ENCODE assay signal across 10 cellular contexts in the genomic region with DNA sequence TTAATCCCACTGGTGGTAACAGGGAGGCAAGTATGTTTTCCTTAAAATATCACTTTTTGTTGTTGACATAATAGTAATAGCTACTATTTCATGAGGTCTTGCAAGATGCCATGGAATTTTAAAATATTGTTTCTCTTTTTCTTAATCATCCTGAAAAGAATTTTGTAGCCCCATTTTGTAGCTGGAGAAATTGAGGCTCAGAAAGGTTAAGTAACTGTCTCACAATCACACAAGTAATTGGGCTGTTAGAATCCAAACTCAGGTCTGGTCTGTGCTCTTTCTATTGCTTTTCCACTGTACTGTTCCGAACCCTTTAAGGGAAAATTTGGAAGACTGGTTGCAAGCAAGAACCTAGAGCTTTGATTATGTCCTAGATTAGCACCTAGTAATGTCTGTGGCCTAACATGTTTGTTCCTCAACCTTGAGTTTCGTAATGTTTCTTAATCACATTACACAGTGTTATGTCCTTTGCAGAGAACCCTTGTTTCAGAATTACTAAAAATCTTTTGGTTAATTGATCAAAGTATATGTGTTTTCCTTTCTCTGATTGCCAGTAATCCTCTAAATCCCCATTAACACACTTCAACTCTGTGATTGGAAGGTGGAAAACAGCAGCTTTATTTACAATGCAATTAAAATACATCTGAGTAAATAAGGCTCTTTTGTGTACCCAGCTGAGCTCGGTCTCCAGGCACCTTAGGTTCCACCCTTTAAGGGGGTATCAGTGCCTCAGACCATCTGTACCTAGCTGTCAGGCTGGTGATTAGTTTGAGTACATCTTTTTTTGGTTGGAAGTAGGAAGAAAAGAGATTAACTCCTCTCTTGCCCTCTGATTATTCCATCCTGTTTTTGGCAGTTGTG. TPM values are rescaled to one million over a fixed set of nuclear protein-coding genes. Genes with fewer than 3 reads are reported as not detected.
DNase-seq lines count a peak whose midpoint lies in the region; ATAC-seq and TF ChIP-seq lines count a peak whose summit lies in the region.
"Had no signal": no experiment of that assay in that cellular context is flagged by ENCODE, and none has a peak within 500 bp of the region (broad histone marks: within the 10 kb centered on the region; RNA-seq: fewer than 3 reads in every experiment).

No MANE protein-coding gene starts in this region.

- peak overlapping the region; percentile 84 for H3K27ac Mint-ChIP-seq in Caco-2 (ENCODE audit: unreplicated experiment)

- DNase-seq in Caco-2 (peak; percentile 39 to 48), MV-4-11 (lab: John Stamatoyannopoulos, UW) (peak; percentile 31), SJSA1 (ENCODE audit: low read depth in 1 of 2, low spot score in 2 of 2) (no peak), lower lobe of right lung (no peak), kidney tubule cell (ENCODE audit: low spot score) (no peak), NK-92 (lab: John Stamatoyannopoulos, UW; ENCODE audit: unreplicated experiment) (no peak)
- DNase-seq: stimulated activated naive B cell treated with anti-CD40 and anti-IgM and Interleukin-4, amounts not matched to agents 10 μg/mL and 1 μg/mL and 100 μg/mL, for 72 hours had no signal

- ATAC-seq in lower lobe of right lung (peak in 1 of 2 donors; percentile 58), HG03135 (IDR thresholded peaks at IDR 0.05; ENCODE audit: unreplicated experiment) (no peak), GM18909 (IDR thresholded peaks at IDR 0.05; ENCODE audit: poor library complexity, unreplicated experiment) (no peak)
- ATAC-seq: stimulated activated naive B cell treated with anti-CD40 and anti-IgM and Interleukin-4, amounts not matched to agents 10 μg/mL and 1 μg/mL and 100 μg/mL, for 72 hours had no signal

- H3K4me1 Mint-ChIP-seq in Caco-2 (ENCODE audit: low read depth, unreplicated experiment): peaks cover 10% of the 10 kb centered on the region
- H3K4me1 Mint-ChIP-seq: stimulated activated naive B cell treated with anti-CD40 and anti-IgM and Interleukin-4, amounts not matched to agents 10 μg/mL and 1 μg/mL and 100 μg/mL, for 72 hours had no signal

- H3K4me3 ChIP-seq in Caco-2 (ENCODE audit: low read depth, low read length) (no peak overlapping the region), SJSA1 (no peak overlapping the region), lower lobe of right lung (no peak overlapping the region)

- TF ChIP-seq CTCF in Caco-2 (IDR thresholded peaks at IDR 0.05; ENCODE audit: insufficient read depth in 1 of 2, low read depth in 1 of 2, low read length in 1 of 2, severe bottlenecking in 1 of 2, unreplicated experiment in 1 of 2) (no peak), lower lobe of right lung (IDR thresholded peaks at IDR 0.05) (no peak)

- CTCF ChIA-PET in Caco-2 (lab: Charles Lee): interaction anchor here (1.0 to 1.4 kb wide), 3 partner anchors 9 to 47 kb away, joined by 3 to 11 read pairs (median 3); partner anchors contain the start of genes IFT25 and LRRC42

- peak overlapping the region; percentile 59 for H3K4me3 Mint-ChIP-seq in Caco-2 (ENCODE audit: unreplicated experiment)
- H3K4me3 Mint-ChIP-seq: stimulated activated naive B cell treated with anti-CD40 and anti-IgM and Interleukin-4, amounts not matched to agents 10 μg/mL and 1 μg/mL and 100 μg/mL, for 72 hours; T-helper 1 cell treated with Interleukin-12 subunit alpha and Interleukin-12 subunit beta and Interleukin-4 antibody, amounts not matched to agents 30 μg/mL and 1 μg/mL, for 36 hours had no signal

- no peaks in the 10 kb centered on the region for H3K27me3 Mint-ChIP-seq in Caco-2 (ENCODE audit: insufficient read depth, unreplicated experiment)
- H3K27me3 Mint-ChIP-seq: stimulated activated naive B cell treated with anti-CD40 and anti-IgM and Interleukin-4, amounts not matched to agents 10 μg/mL and 1 μg/mL and 100 μg/mL, for 72 hours had no signal

- peaks cover 48% of the 10 kb centered on the region for H3K36me3 Mint-ChIP-seq in Caco-2 (ENCODE audit: insufficient read depth, unreplicated experiment)

- H3K36me3 ChIP-seq in Caco-2 (ENCODE audit: control insufficient read depth, insufficient read depth, low read length): no peaks in the 10 kb centered on the region
- peaks cover 89% of the 10 kb centered on the region for H3K36me3 ChIP-seq in SJSA1
- peaks cover 50% of the 10 kb centered on the region for H3K36me3 ChIP-seq in lower lobe of right lung

- POLR2A ChIA-PET in Caco-2 (lab: Charles Lee): interaction anchor here (0.6 to 1.3 kb wide), 3 partner anchors 11 to 1489 kb away, joined by 3 to 7 read pairs (median 3); partner anchors contain the start of genes IFT25 and LRRC42

- H3K27ac ChIP-seq in SJSA1 (peak overlapping the region; percentile 85), lower lobe of right lung (peak overlapping the region; percentile 65)

- H3K4me1 ChIP-seq in Caco-2 (peaks cover 27% of the 10 kb centered on the region), SJSA1 (replicated peaks) (peaks cover 16% of the 10 kb centered on the region), lower lobe of right lung (peaks cover 18% of the 10 kb centered on the region)

- intact Hi-C loops in Caco-2 (cut with micrococcal nuclease; ENCODE audit: unreplicated experiment) (no loop called here), lower lobe of right lung (cut with DNase I) (loop anchor here (10.0 kb wide), 1 partner anchor 82 kb away; no protein-coding TSS in a partner anchor)

- H3K27me3 ChIP-seq in Caco-2 (replicated peaks; ENCODE audit: control insufficient read depth, insufficient read depth, low read length): no peaks in the 10 kb centered on the region
- H3K27me3 ChIP-seq in SJSA1 (replicated peaks): no peaks in the 10 kb centered on the region
- H3K27me3 ChIP-seq in lower lobe of right lung (ENCODE audit: low read depth): no peaks in the 10 kb centered on the region

- BruUV-seq in Caco-2 (replicated peaks; lab: Mats Ljungman, UMichigan): no TSS peak

- H3K9me3 Mint-ChIP-seq in Caco-2 (ENCODE audit: unreplicated experiment): no peaks in the 10 kb centered on the region
- H3K9me3 Mint-ChIP-seq: stimulated activated naive B cell treated with anti-CD40 and anti-IgM and Interleukin-4, amounts not matched to agents 10 μg/mL and 1 μg/mL and 100 μg/mL, for 72 hours; T-helper 1 cell treated with Interleukin-12 subunit alpha and Interleukin-12 subunit beta and Interleukin-4 antibody, amounts not matched to agents 30 μg/mL and 1 μg/mL, for 36 hours had no signal

- H3K9me3 ChIP-seq in Caco-2: no peaks in the 10 kb centered on the region
- no peaks in the 10 kb centered on the region for H3K9me3 ChIP-seq in SJSA1 (replicated peaks)
- no peaks in the 10 kb centered on the region for H3K9me3 ChIP-seq in lower lobe of right lung

RNA-seq across cellular contexts. Expression of gene LRRC42, which starts 10.4 kb away (rescaled TPM):
- total RNA-seq in Caco-2 (2022) (38.1 and 38.9 TPM in 2 replicates), lower lobe of right lung (16.5 TPM)
- 39.9 and 46.7 TPM in 2 replicates for total RNA-seq in SJSA1 (2014; rRNA removed; shearing (Covaris generic))

RNA-seq across cellular contexts. Expression of gene IFT25, which starts 11.0 kb away (rescaled TPM):
- 31.7 and 35.1 TPM in 2 replicates for total RNA-seq in Caco-2 (2022)
- 61.5 and 81.6 TPM in 2 replicates for total RNA-seq in SJSA1 (2014; rRNA removed; shearing (Covaris generic))
- 23.7 TPM for total RNA-seq in lower lobe of right lung

Comparison
In these comparisons a context has a peak if more than half of its experiments do, and no peak if none do; other contexts are left out.
1. DNase-seq: peak in Caco-2 (2 of 2) and MV-4-11 (single experiment); none in SJSA1 (0 of 2), lower lobe of right lung (single experiment), kidney tubule cell (single experiment) and NK-92 (single experiment).